Comparison of ENCODE assay signal across 17 cellular contexts in the genomic region with DNA sequence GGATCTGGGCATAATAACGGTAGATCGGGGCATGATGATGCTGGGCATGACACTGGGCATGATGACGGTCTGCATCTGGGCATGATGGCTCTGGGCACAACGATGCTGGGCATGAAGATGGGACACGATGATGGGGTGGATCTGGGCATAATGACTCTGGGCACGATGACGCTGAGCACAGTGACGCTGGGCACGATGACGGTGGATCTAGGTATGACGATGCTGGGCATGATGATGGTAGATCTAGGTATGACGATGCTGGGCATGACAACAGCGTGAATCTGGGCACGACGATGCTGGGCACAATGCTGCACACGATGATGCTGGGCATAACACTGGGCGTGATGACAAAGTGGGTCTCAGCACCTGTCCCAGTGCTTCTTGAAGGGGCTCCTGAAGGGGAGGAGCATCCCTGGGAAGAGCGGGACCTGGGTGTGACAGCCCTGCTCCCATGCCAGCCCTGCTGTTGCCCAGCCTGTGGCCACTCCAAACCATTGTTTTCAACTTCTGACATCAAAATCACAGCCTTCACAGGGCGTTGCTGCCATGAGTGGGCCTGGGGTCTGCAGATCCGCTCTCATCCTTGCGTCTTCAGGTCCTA. TPM values are rescaled to one million over a fixed set of nuclear protein-coding genes. Genes with fewer than 3 reads are reported as not detected.
"Had no signal": no experiment of that assay in that cellular context is flagged by ENCODE, and none has a peak within 500 bp of the region (broad histone marks: within the 10 kb centered on the region; RNA-seq: fewer than 3 reads in every experiment).

No MANE protein-coding gene starts in this region.

- ATAC-seq: activated CD8-positive, alpha-beta T cell treated with anti-CD3 and anti-CD28 coated beads, Interleukin-2, amount 10 ng/mL, durations not matched to agents 7 days and 5 days; mucosa of descending colon; naive thymus-derived CD8-positive, alpha-beta T cell; stimulated activated effector memory CD8-positive, alpha-beta T cell treated with anti-CD3 and anti-CD28 coated beads, Interleukin-12 subunit alpha, Interleukin-12 subunit beta, amount 100 ng/mL, for 72 hours had no signal

- H3K27ac Mint-ChIP-seq: activated CD8-positive, alpha-beta T cell treated with anti-CD3 and anti-CD28 coated beads, Interleukin-2, amount 10 ng/mL, durations not matched to agents 7 days and 5 days; activated naive CD8-positive, alpha-beta T cell; activated T-helper 2 cell treated with anti-CD3 and anti-CD28 coated beads, Interferon-gamma antibody, Interleukin-2, Interleukin-4, amounts not matched to agents 10 μg/mL and 5 μg/mL and 100 μg/mL, durations not matched to agents 14 hours and 24 hours and 36 hours; naive thymus-derived CD8-positive, alpha-beta T cell; stimulated activated effector memory CD8-positive, alpha-beta T cell treated with anti-CD3 and anti-CD28 coated beads, Interleukin-12 subunit alpha, Interleukin-12 subunit beta, amount 100 ng/mL, for 72 hours had no signal

- H3K9me3 Mint-ChIP-seq: activated T-helper 2 cell treated with anti-CD3 and anti-CD28 coated beads, Interferon-gamma antibody, Interleukin-2, Interleukin-4, amounts not matched to agents 10 μg/mL and 5 μg/mL and 100 μg/mL, durations not matched to agents 14 hours and 24 hours and 36 hours; stimulated activated effector memory CD8-positive, alpha-beta T cell treated with anti-CD3 and anti-CD28 coated beads, Interleukin-12 subunit alpha, Interleukin-12 subunit beta, amount 100 ng/mL, for 72 hours had no signal

- H3K9me3 ChIP-seq: mucosa of descending colon, SJSA1, upper lobe of left lung had no signal

- H3K4me3 ChIP-seq: breast epithelium, esophagus muscularis mucosa, mucosa of descending colon, SJSA1, upper lobe of left lung had no signal

- H3K4me1 ChIP-seq: breast epithelium had no signal

- DNase-seq: activated CD8-positive, alpha-beta T cell treated with anti-CD3 and anti-CD28 coated beads, Interleukin-2, amount 10 ng/mL, durations not matched to agents 7 days and 5 days; hypothalamus; mucosa of descending colon; occipital lobe had no signal

- H3K4me1 Mint-ChIP-seq: naive thymus-derived CD8-positive, alpha-beta T cell; stimulated activated effector memory CD8-positive, alpha-beta T cell treated with anti-CD3 and anti-CD28 coated beads, Interleukin-12 subunit alpha, Interleukin-12 subunit beta, amount 100 ng/mL, for 72 hours had no signal

- H3K36me3 ChIP-seq: breast epithelium, esophagus muscularis mucosa, SJSA1, upper lobe of left lung had no signal

- H3K36me3 Mint-ChIP-seq: naive thymus-derived CD8-positive, alpha-beta T cell; stimulated activated effector memory CD8-positive, alpha-beta T cell treated with anti-CD3 and anti-CD28 coated beads, Interleukin-12 subunit alpha, Interleukin-12 subunit beta, amount 100 ng/mL, for 72 hours had no signal

- H3K4me3 Mint-ChIP-seq: activated CD8-positive, alpha-beta T cell treated with anti-CD3 and anti-CD28 coated beads, Interleukin-2, amount 10 ng/mL, durations not matched to agents 7 days and 5 days; activated naive CD8-positive, alpha-beta T cell; stimulated activated effector memory CD8-positive, alpha-beta T cell treated with anti-CD3 and anti-CD28 coated beads, Interleukin-12 subunit alpha, Interleukin-12 subunit beta, amount 100 ng/mL, for 72 hours had no signal

- H3K27ac ChIP-seq: VCaP had no signal

- H3K27me3 ChIP-seq: breast epithelium, esophagus muscularis mucosa, SJSA1, upper lobe of left lung had no signal

RNA-seq across cellular contexts. Expression of gene ALLC, which starts 30.4 kb away (rescaled TPM):
- total RNA-seq: activated CD8-positive, alpha-beta T cell treated with anti-CD3 and anti-CD28 coated beads, Interleukin-2, amount 10 ng/mL, durations not matched to agents 7 days and 5 days; activated T-helper 2 cell treated with anti-CD3 and anti-CD28 coated beads, Interferon-gamma antibody, Interleukin-2, Interleukin-4, amounts not matched to agents 10 μg/mL and 5 μg/mL and 100 μg/mL, durations not matched to agents 14 hours and 24 hours and 36 hours; aorta; esophagus muscularis mucosa; lung microvascular endothelial cell; mucosa of descending colon; naive thymus-derived CD8-positive, alpha-beta T cell; occipital lobe; SJSA1; skeletal muscle tissue; subcutaneous adipose tissue; upper lobe of left lung had no signal
- polyA plus RNA-seq: naive thymus-derived CD8-positive, alpha-beta T cell had no signal

RNA-seq across cellular contexts. Expression of gene COLEC11, which starts 32.7 kb away (rescaled TPM):
- total RNA-seq: activated CD8-positive, alpha-beta T cell treated with anti-CD3 and anti-CD28 coated beads, Interleukin-2, amount 10 ng/mL, durations not matched to agents 7 days and 5 days; activated T-helper 2 cell treated with anti-CD3 and anti-CD28 coated beads, Interferon-gamma antibody, Interleukin-2, Interleukin-4, amounts not matched to agents 10 μg/mL and 5 μg/mL and 100 μg/mL, durations not matched to agents 14 hours and 24 hours and 36 hours; SJSA1; skeletal muscle tissue had no signal
- polyA plus RNA-seq: naive thymus-derived CD8-positive, alpha-beta T cell had no signal
